In genomic region chr14:61547186-61548121, GRCh38 we compare ENCODE assay signal across 12 cellular contexts.
DNase-seq lines count a peak whose midpoint lies in the region; ATAC-seq and TF ChIP-seq lines count a peak whose summit lies in the region.
"Had no signal": no experiment of that assay in that cellular context is flagged by ENCODE, and none has a peak within 500 bp of the region (broad histone marks: within the 10 kb centered on the region; RNA-seq: fewer than 3 reads in every experiment).

No MANE protein-coding gene starts in this region.

- POLR2A ChIA-PET in PC-9 (lab: Charles Lee; ENCODE audit: unreplicated experiment), result interaction anchor here (0.6 to 0.7 kb wide), 2 partner anchors 48 to 76 kb away, joined by 3 to 4 read pairs; no protein-coding TSS in a partner anchor

- H3F3A ChIP-seq in PC-9 (ENCODE audit: insufficient read depth, low read depth), result peaks cover 36% of the 10 kb centered on the region

- CTCF ChIA-PET in PC-9 (lab: Charles Lee), result interaction anchor here (0.5 to 2.1 kb wide), 8 partner anchors 16 to 214 kb away, joined by 3 to 5 read pairs (median 3); partner anchors contain the start of gene SNAPC1

- no peaks in the 10 kb centered on the region for H3K9me3 ChIP-seq in PC-9 (ENCODE audit: insufficient read depth, low read depth)
- H3K9me3 ChIP-seq: colonic mucosa had no signal

- H3K36me3 Mint-ChIP-seq in effector memory CD8-positive, alpha-beta T cell (ENCODE audit: insufficient read depth), result peaks cover 92% of the 10 kb centered on the region
- no peaks in the 10 kb centered on the region for H3K36me3 Mint-ChIP-seq in progenitor cell of endocrine pancreas (ENCODE audit: insufficient read depth)

- no peaks in the 10 kb centered on the region for H4K20me1 ChIP-seq in PC-9 (ENCODE audit: insufficient read depth)

- H3K9me2 ChIP-seq in PC-9 (ENCODE audit: insufficient read depth), result no peaks in the 10 kb centered on the region

- BruUV-seq in PC-9 (replicated peaks; lab: Mats Ljungman, UMichigan), result TSS peak; percentile 57

- no peaks in the 10 kb centered on the region for H3K27me3 ChIP-seq in PC-9 (ENCODE audit: insufficient read depth, low read depth)
- H3K27me3 ChIP-seq: colonic mucosa had no signal

- peaks cover 25% of the 10 kb centered on the region for H3K36me3 ChIP-seq in PC-9 (ENCODE audit: low read depth)
- H3K36me3 ChIP-seq: colonic mucosa had no signal

- H3K4me1 Mint-ChIP-seq in effector memory CD8-positive, alpha-beta T cell (ENCODE audit: low read depth in 2 of 2), result peaks cover 21 to 38% of the 10 kb centered on the region in 2 donors
- H3K4me1 Mint-ChIP-seq in progenitor cell of endocrine pancreas (ENCODE audit: low read depth), result peaks cover 4% of the 10 kb centered on the region

- ATAC-seq in effector memory CD8-positive, alpha-beta T cell (replicated peaks), result no peak
- no peak for ATAC-seq in GM21367 (IDR thresholded peaks at IDR 0.05; ENCODE audit: unreplicated experiment)
- no peak for ATAC-seq in GM21360 (IDR thresholded peaks at IDR 0.05; ENCODE audit: unreplicated experiment)
- no peak for ATAC-seq in HG02884 (IDR thresholded peaks at IDR 0.05; ENCODE audit: unreplicated experiment)

- no peak overlapping the region for H3K4me3 Mint-ChIP-seq in effector memory CD8-positive, alpha-beta T cell
- no peak overlapping the region for H3K4me3 Mint-ChIP-seq in progenitor cell of endocrine pancreas (ENCODE audit: low read depth)
- H3K4me3 Mint-ChIP-seq: T-helper 1 cell treated with Interleukin-12 subunit alpha and Interleukin-12 subunit beta and Interleukin-4 antibody, amounts not matched to agents 30 μg/mL and 1 μg/mL, for 36 hours had no signal

- intact Hi-C loops in PC-9 (cut with micrococcal nuclease; ENCODE audit: unreplicated experiment), result loop anchor here (1.0 kb wide), 3 partner anchors 10 to 33 kb away; no protein-coding TSS in a partner anchor

- TF ChIP-seq CTCF in PC-9 (conservative IDR thresholded peaks at IDR 0.05) (no peak), progenitor cell of endocrine pancreas (IDR thresholded peaks at IDR 0.05; ENCODE audit: unreplicated experiment) (no peak)

- H3K4me1 ChIP-seq in PC-9 (replicated peaks; ENCODE audit: insufficient read depth), result peaks cover 37% of the 10 kb centered on the region

- no peak overlapping the region for H3K4me3 ChIP-seq in PC-9
- H3K4me3 ChIP-seq: colonic mucosa, lung had no signal

- H2AFZ ChIP-seq in PC-9, result no peak overlapping the region

- H3K27ac ChIP-seq in PC-9, result peak overlapping the region; percentile 85
- H3K27ac ChIP-seq: colonic mucosa had no signal

- peak; percentile 91 for DNase-seq in Daoy (ENCODE audit: low read depth)
- peak; percentile 67 to 85 for DNase-seq in PC-9
- no peak for DNase-seq in effector memory CD8-positive, alpha-beta T cell
- no peak for DNase-seq in progenitor cell of endocrine pancreas (ENCODE audit: low spot score, unreplicated experiment)
- DNase-seq in midbrain (lab: John Stamatoyannopoulos, UW), result no peak
- DNase-seq: colonic mucosa, NCI-H1092 had no signal

- no peaks in the 10 kb centered on the region for H3K27me3 Mint-ChIP-seq in effector memory CD8-positive, alpha-beta T cell
- H3K27me3 Mint-ChIP-seq in progenitor cell of endocrine pancreas, result peaks cover 9% of the 10 kb centered on the region

- H3K4me2 ChIP-seq in PC-9, result peak overlapping the region; percentile 62

- no peaks in the 10 kb centered on the region for H3K9me3 Mint-ChIP-seq in effector memory CD8-positive, alpha-beta T cell
- H3K9me3 Mint-ChIP-seq in progenitor cell of endocrine pancreas (ENCODE audit: low read depth), result no peaks in the 10 kb centered on the region

- no peaks in the 10 kb centered on the region for H3K79me2 ChIP-seq in PC-9 (ENCODE audit: low read depth)

- peak overlapping the region; percentile 44 to 67 for H3K27ac Mint-ChIP-seq in effector memory CD8-positive, alpha-beta T cell
- peak overlapping the region; percentile 71 for H3K27ac Mint-ChIP-seq in progenitor cell of endocrine pancreas

Comparison
In these comparisons a context has a peak if more than half of its experiments do, and no peak if none do; other contexts are left out.
1. DNase-seq: peak in Daoy (single experiment) and PC-9 (2 of 2); none in effector memory CD8-positive, alpha-beta T cell (0 of 3), progenitor cell of endocrine pancreas (single experiment) and midbrain (single experiment).